28 cellular contexts compared by ENCODE assay signal in genomic region chr14:36955376-36955775, GRCh38.
"Had no signal": no experiment of that assay in that cellular context is flagged by ENCODE, and none has a peak within 500 bp of the region (broad histone marks: within the 10 kb centered on the region; RNA-seq: fewer than 3 reads in every experiment).

No MANE protein-coding gene starts in this region.

- DNase-seq: activated B cell treated with CpG ODN at 0.5 μM for 24 hours; activated CD4-positive, alpha-beta memory T cell treated with anti-CD3 and anti-CD28 coated beads for 36 hours; activated CD4-positive, alpha-beta T cell treated with anti-CD3 and anti-CD28 coated beads for 4 hours; activated CD4-positive, alpha-beta T cell treated with anti-CD3 and anti-CD28 coated beads, Interleukin-2, amount 50 U/mL, for 1 hour; activated CD4-positive, CD25-positive, alpha-beta regulatory T cell treated with anti-CD3 and anti-CD28 coated beads, Interleukin-2, amount 50 U/mL, for 72 hours; activated CD8-positive, alpha-beta memory T cell treated with anti-CD3 and anti-CD28 coated beads, Interleukin-2, amount 50 U/mL, for 4 hours; activated gamma-delta T cell treated with Interleukin-2 at 50 U/mL for 16 hours; activated naive CD4-positive, alpha-beta T cell treated with anti-CD3 and anti-CD28 coated beads for 36 hours; activated T-cell treated with anti-CD3 and anti-CD28 coated beads for 4 hours; activated T-cell treated with anti-CD3 and anti-CD28 coated beads, Interleukin-2, amount 50 U/mL, for 4 hours; adrenal gland; MG63; NCI-H1048; NCI-H1436; NCI-H1694; NCI-H1930; NCI-H345; NCI-H524 treated with DMSO at 0.1 percent for 48 hours; Peyer's patch; RPMI8226; SHP77 treated with DMSO at 0.1 percent for 48 hours; SK-N-SH; T-cell; T-helper 17 cell; T-helper 9 cell had no signal

- H3K9ac ChIP-seq: SK-N-SH had no signal

- H3K9me2 ChIP-seq: SK-N-SH had no signal

- H3K9me3 ChIP-seq: adrenal gland, MG63, Peyer's patch, SJSA1, SK-N-SH had no signal

- H3K4me3 ChIP-seq: adrenal gland, MG63, Peyer's patch, SJSA1 had no signal

- H3K36me3 ChIP-seq: adrenal gland, MG63, Peyer's patch, SJSA1 had no signal

- H3K27ac ChIP-seq: adrenal gland, Peyer's patch, SJSA1, VCaP had no signal

- H3K4me2 ChIP-seq: SK-N-SH had no signal

- ATAC-seq: activated naive CD4-positive, alpha-beta T cell treated with anti-CD3 and anti-CD28 coated beads, Interleukin-2, amount 50 U/mL, for 72 hours; activated T-cell treated with anti-CD3 and anti-CD28 coated beads, Interleukin-2, amount 50 U/mL, for 4 hours; T-cell; T-helper 17 cell had no signal

- H3K4me1 ChIP-seq: adrenal gland, Peyer's patch had no signal

- H3K27me3 ChIP-seq: adrenal gland, MG63, Peyer's patch, SJSA1 had no signal
